ENCODE assay signal across 10 cellular contexts in the genomic region with DNA sequence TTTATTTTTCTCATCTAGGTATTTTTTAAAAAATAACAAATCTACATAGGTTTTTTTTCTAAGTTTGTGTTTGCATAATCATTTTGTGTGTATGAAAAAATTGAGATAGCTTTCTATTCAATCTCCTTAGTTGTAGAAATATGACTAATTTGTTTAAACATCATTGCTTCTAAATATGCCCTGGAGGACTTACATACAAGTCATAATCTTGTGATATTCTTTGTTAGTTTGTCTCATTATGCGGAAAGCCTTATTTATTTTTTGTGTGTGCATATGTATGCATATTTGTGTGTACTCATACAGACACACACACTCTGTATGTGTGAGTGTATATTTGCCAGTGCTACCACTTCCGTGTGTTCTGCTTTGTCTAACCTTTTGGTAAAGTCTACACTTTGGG.
"Had no signal": no experiment of that assay in that cellular context is flagged by ENCODE, and none has a peak within 500 bp of the region (broad histone marks: within the 10 kb centered on the region; RNA-seq: fewer than 3 reads in every experiment).

No MANE protein-coding gene starts in this region.

- ATAC-seq: mucosa of descending colon; naive thymus-derived CD8-positive, alpha-beta T cell had no signal

- H3K4me3 ChIP-seq: esophagus muscularis mucosa, mucosa of descending colon, tibial artery had no signal

- H3K27me3 Mint-ChIP-seq: activated naive CD4-positive, alpha-beta T cell treated with anti-CD3 and anti-CD28 coated beads, Interleukin-2, amount 10 ng/mL, durations not matched to agents 7 days and 5 days; naive thymus-derived CD8-positive, alpha-beta T cell had no signal

- DNase-seq: activated naive CD4-positive, alpha-beta T cell treated with anti-CD3 and anti-CD28 coated beads, Interleukin-2, amount 10 ng/mL, durations not matched to agents 7 days and 5 days; central memory CD4-positive, alpha-beta T cell; dermis blood vessel endothelial cell; head of caudate nucleus; mucosa of descending colon; naive thymus-derived CD8-positive, alpha-beta T cell; retina; tibial artery had no signal

- H3K9me3 ChIP-seq: esophagus muscularis mucosa, mucosa of descending colon, tibial artery had no signal

- H3K9me3 Mint-ChIP-seq: activated naive CD4-positive, alpha-beta T cell treated with anti-CD3 and anti-CD28 coated beads, Interleukin-2, amount 10 ng/mL, durations not matched to agents 7 days and 5 days; activated T-helper 2 cell treated with anti-CD3 and anti-CD28 coated beads, Interferon-gamma antibody, Interleukin-2, Interleukin-4, amounts not matched to agents 10 μg/mL and 5 μg/mL and 100 μg/mL, durations not matched to agents 14 hours and 24 hours and 36 hours; naive thymus-derived CD8-positive, alpha-beta T cell had no signal

- H3K36me3 ChIP-seq: esophagus muscularis mucosa, tibial artery had no signal

- H3K27me3 ChIP-seq: esophagus muscularis mucosa, tibial artery had no signal

- H3K4me3 Mint-ChIP-seq: activated naive CD4-positive, alpha-beta T cell treated with anti-CD3 and anti-CD28 coated beads, Interleukin-2, amount 10 ng/mL, durations not matched to agents 7 days and 5 days; naive thymus-derived CD8-positive, alpha-beta T cell had no signal

- H3K36me3 Mint-ChIP-seq: activated naive CD4-positive, alpha-beta T cell treated with anti-CD3 and anti-CD28 coated beads, Interleukin-2, amount 10 ng/mL, durations not matched to agents 7 days and 5 days; naive thymus-derived CD8-positive, alpha-beta T cell had no signal

- H3K27ac ChIP-seq: esophagus muscularis mucosa had no signal

- H3K27ac Mint-ChIP-seq: activated naive CD4-positive, alpha-beta T cell treated with anti-CD3 and anti-CD28 coated beads, Interleukin-2, amount 10 ng/mL, durations not matched to agents 7 days and 5 days; activated T-helper 2 cell treated with anti-CD3 and anti-CD28 coated beads, Interferon-gamma antibody, Interleukin-2, Interleukin-4, amounts not matched to agents 10 μg/mL and 5 μg/mL and 100 μg/mL, durations not matched to agents 14 hours and 24 hours and 36 hours had no signal
